1 cellular context compared by ENCODE assay signal in the genomic region with DNA sequence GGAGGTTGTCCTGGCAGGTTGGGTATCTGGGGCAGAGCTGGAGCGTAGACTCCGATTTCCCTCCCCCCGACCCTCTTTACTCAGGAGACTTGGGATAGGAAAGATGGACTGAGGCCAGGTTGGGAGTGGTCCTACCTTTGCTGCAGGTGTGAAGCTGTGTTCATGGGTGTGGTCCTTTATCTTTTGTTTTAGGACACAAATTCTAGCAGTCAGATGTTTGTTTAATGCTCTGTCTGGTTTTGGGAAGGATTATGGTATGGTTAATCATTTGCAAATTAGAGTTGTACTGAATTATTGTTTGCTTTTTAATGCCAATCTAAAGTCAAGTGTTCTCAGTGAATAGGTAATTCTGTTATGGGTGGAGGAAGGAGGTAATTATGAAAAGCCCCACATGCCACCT.
TF ChIP-seq lines count a peak whose summit lies in the region.

No MANE protein-coding gene starts in this region.

TF ChIP-seq in GM12878, 131 proteins besides CTCF, POLR2A, EP300 and RAD21 (continued from another document):
- TF ChIP-seq, protein P1, sequence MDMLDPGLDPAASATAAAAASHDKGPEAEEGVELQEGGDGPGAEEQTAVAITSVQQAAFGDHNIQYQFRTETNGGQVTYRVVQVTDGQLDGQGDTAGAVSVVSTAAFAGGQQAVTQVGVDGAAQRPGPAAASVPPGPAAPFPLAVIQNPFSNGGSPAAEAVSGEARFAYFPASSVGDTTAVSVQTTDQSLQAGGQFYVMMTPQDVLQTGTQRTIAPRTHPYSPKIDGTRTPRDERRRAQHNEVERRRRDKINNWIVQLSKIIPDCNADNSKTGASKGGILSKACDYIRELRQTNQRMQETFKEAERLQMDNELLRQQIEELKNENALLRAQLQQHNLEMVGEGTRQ (IDR thresholded peaks at IDR 0.05; ENCODE audit: borderline replicate concordance, low read depth, low read length): no peak
- TF ChIP-seq CHD4 (IDR thresholded peaks at IDR 0.05): no peak
- TF ChIP-seq RFX5 (IDR thresholded peaks at IDR 0.05; ENCODE audit: low read depth, low read length): no peak
- no peak for TF ChIP-seq BCLAF1 (IDR thresholded peaks at IDR 0.05)
- TF ChIP-seq, protein P2, sequence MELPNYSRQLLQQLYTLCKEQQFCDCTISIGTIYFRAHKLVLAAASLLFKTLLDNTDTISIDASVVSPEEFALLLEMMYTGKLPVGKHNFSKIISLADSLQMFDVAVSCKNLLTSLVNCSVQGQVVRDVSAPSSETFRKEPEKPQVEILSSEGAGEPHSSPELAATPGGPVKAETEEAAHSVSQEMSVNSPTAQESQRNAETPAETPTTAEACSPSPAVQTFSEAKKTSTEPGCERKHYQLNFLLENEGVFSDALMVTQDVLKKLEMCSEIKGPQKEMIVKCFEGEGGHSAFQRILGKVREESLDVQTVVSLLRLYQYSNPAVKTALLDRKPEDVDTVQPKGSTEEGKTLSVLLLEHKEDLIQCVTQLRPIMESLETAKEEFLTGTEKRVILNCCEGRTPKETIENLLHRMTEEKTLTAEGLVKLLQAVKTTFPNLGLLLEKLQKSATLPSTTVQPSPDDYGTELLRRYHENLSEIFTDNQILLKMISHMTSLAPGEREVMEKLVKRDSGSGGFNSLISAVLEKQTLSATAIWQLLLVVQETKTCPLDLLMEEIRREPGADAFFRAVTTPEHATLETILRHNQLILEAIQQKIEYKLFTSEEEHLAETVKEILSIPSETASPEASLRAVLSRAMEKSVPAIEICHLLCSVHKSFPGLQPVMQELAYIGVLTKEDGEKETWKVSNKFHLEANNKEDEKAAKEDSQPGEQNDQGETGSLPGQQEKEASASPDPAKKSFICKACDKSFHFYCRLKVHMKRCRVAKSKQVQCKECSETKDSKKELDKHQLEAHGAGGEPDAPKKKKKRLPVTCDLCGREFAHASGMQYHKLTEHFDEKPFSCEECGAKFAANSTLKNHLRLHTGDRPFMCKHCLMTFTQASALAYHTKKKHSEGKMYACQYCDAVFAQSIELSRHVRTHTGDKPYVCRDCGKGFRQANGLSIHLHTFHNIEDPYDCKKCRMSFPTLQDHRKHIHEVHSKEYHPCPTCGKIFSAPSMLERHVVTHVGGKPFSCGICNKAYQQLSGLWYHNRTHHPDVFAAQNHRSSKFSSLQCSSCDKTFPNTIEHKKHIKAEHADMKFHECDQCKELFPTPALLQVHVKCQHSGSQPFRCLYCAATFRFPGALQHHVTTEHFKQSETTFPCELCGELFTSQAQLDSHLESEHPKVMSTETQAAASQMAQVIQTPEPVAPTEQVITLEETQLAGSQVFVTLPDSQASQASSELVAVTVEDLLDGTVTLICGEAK (IDR thresholded peaks at IDR 0.05; ENCODE audit: borderline replicate concordance): no peak
- TF ChIP-seq REST (IDR thresholded peaks at IDR 0.05; ENCODE audit: low read depth, low read length): no peak
- no peak for TF ChIP-seq E2F4 (IDR thresholded peaks at IDR 0.05; ENCODE audit: low read depth, low read length)
- no peak for TF ChIP-seq PRDM15 (CRISPR knock-in tag; IDR thresholded peaks at IDR 0.05)
- TF ChIP-seq SIN3A (IDR thresholded peaks at IDR 0.05; ENCODE audit: low read depth, low read length): no peak
- TF ChIP-seq ZBED1 (IDR thresholded peaks at IDR 0.05; ENCODE audit: borderline replicate concordance): no peak
- TF ChIP-seq, protein P3, sequence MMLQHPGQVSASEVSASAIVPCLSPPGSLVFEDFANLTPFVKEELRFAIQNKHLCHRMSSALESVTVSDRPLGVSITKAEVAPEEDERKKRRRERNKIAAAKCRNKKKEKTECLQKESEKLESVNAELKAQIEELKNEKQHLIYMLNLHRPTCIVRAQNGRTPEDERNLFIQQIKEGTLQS (IDR thresholded peaks at IDR 0.05; ENCODE audit: borderline replicate concordance, extremely low read depth, low read depth, low read length): no peak
- no peak for TF ChIP-seq JUNB (IDR thresholded peaks at IDR 0.05)
TF ChIP-seq in GM12878: peak in this region for 0.
